8 cellular contexts compared by ENCODE assay signal in genomic region chr11:118923721-118924587, GRCh38. TPM values are rescaled to one million over a fixed set of nuclear protein-coding genes. Genes with fewer than 3 reads are reported as not detected.
DNase-seq lines count a peak whose midpoint lies in the region; ATAC-seq, FAIRE-seq and TF ChIP-seq lines count a peak whose summit lies in the region.

No MANE protein-coding gene starts in this region.

- H3K9ac ChIP-seq in HUES6 (ENCODE audit: low read length) (peak overlapping the region; percentile 81), stomach smooth muscle (ENCODE audit: low read length in 2 of 2) (peak overlapping the region; percentile 90 to 91)

- H3K27me3 Mint-ChIP-seq in activated naive CD8-positive, alpha-beta T cell treated with anti-CD3 and anti-CD28 coated beads, Interleukin-2, amount 10 ng/mL, durations not matched to agents 7 days and 5 days = no peaks in the 10 kb centered on the region

- DNase-seq in activated naive CD8-positive, alpha-beta T cell treated with anti-CD3 and anti-CD28 coated beads, Interleukin-2, amount 10 ng/mL, durations not matched to agents 7 days and 5 days = no peak
- DNase-seq in H54 (ENCODE audit: insufficient read length, low spot score) = no peak
- DNase-seq in NCI-H345 (lab: John Stamatoyannopoulos, UW) = no peak

- POLR2A ChIA-PET in activated naive CD8-positive, alpha-beta T cell treated with anti-CD3 and anti-CD28 coated beads, Interleukin-2, amount 10 ng/mL, durations not matched to agents 7 days and 5 days (lab: Charles Lee) = interaction anchor here (0.6 to 5.2 kb wide), 7 partner anchors 16 to 139 kb away, joined by 3 to 44 read pairs (median 3); partner anchors contain the start of gene DDX6

- H3K4me1 Mint-ChIP-seq in activated naive CD8-positive, alpha-beta T cell treated with anti-CD3 and anti-CD28 coated beads, Interleukin-2, amount 10 ng/mL, durations not matched to agents 7 days and 5 days = peaks cover 59% of the 10 kb centered on the region

- H3K36me3 ChIP-seq in HUES6 (ENCODE audit: control insufficient read depth, insufficient read depth, low read length) = no peaks in the 10 kb centered on the region
- no peaks in the 10 kb centered on the region for H3K36me3 ChIP-seq in stomach smooth muscle (ENCODE audit: control insufficient read depth in 2 of 2, insufficient read depth in 2 of 2, low read length in 2 of 2)

- H3K27ac ChIP-seq in HUES6 (ENCODE audit: low read depth, low read length) (no peak overlapping the region), stomach smooth muscle (ENCODE audit: low read length) (peak overlapping the region; percentile 85)

- H3K27ac Mint-ChIP-seq in activated naive CD8-positive, alpha-beta T cell treated with anti-CD3 and anti-CD28 coated beads, Interleukin-2, amount 10 ng/mL, durations not matched to agents 7 days and 5 days = peak overlapping the region; percentile 89

- FAIRE-seq in H54 (lab: Jason Lieb, UNC) = no peak

- H3K9me3 ChIP-seq in HUES6 (ENCODE audit: control insufficient read depth, insufficient read depth, low read depth, low read length) = no peaks in the 10 kb centered on the region
- no peaks in the 10 kb centered on the region for H3K9me3 ChIP-seq in iPS-18c (ENCODE audit: control insufficient read depth, insufficient read depth, low read length)
- no peaks in the 10 kb centered on the region for H3K9me3 ChIP-seq in stomach smooth muscle (ENCODE audit: control insufficient read depth in 2 of 2, low read length in 2 of 2)

- H3K4me3 Mint-ChIP-seq in activated naive CD8-positive, alpha-beta T cell treated with anti-CD3 and anti-CD28 coated beads, Interleukin-2, amount 10 ng/mL, durations not matched to agents 7 days and 5 days = peak overlapping the region; percentile 91

- H3K9me3 Mint-ChIP-seq in activated naive CD8-positive, alpha-beta T cell treated with anti-CD3 and anti-CD28 coated beads, Interleukin-2, amount 10 ng/mL, durations not matched to agents 7 days and 5 days = no peaks in the 10 kb centered on the region

- no peak for TF ChIP-seq POLR2A in H54 (IDR thresholded peaks at IDR 0.05; ENCODE audit: low read depth, low read length)

- H3K4me3 ChIP-seq in HUES6 (ENCODE audit: low read depth, low read length) = peak overlapping the region; percentile 92
- peak overlapping the region; percentile 89 for H3K4me3 ChIP-seq in iPS-18c (ENCODE audit: insufficient read depth, low read depth, low read length)
- H3K4me3 ChIP-seq in stomach smooth muscle (ENCODE audit: low read length in 2 of 2) = peak overlapping the region; percentile 99

- peaks cover 70% of the 10 kb centered on the region for H3K4me1 ChIP-seq in HUES6 (ENCODE audit: control insufficient read depth, insufficient read depth, low read length)
- peaks cover 79% of the 10 kb centered on the region for H3K4me1 ChIP-seq in stomach smooth muscle (ENCODE audit: control insufficient read depth, insufficient read depth, low read length)

- no peaks in the 10 kb centered on the region for H3K36me3 Mint-ChIP-seq in activated naive CD8-positive, alpha-beta T cell treated with anti-CD3 and anti-CD28 coated beads, Interleukin-2, amount 10 ng/mL, durations not matched to agents 7 days and 5 days

- ATAC-seq in activated naive CD8-positive, alpha-beta T cell treated with anti-CD3 and anti-CD28 coated beads, Interleukin-2, amount 10 ng/mL, durations not matched to agents 7 days and 5 days (ENCODE audit: low read depth) = no peak
- no peak for ATAC-seq in GM19463 (IDR thresholded peaks at IDR 0.05; ENCODE audit: unreplicated experiment)
- ATAC-seq in GM21390 (IDR thresholded peaks at IDR 0.05; ENCODE audit: unreplicated experiment) = no peak

- H3K27me3 ChIP-seq in HUES6 (ENCODE audit: control insufficient read depth, insufficient read depth, low read length) (peaks cover 8% of the 10 kb centered on the region; the same call in 1 of the 2 replicates), stomach smooth muscle (ENCODE audit: control insufficient read depth in 1 of 2, insufficient read depth in 2 of 2, low read length in 2 of 2) (no peaks in the 10 kb centered on the region)

RNA-seq across cellular contexts. Expression of gene BCL9L, which starts 1.8 kb away (rescaled TPM):
- 100 to 1,000 TPM; 116 to 128 TPM for total RNA-seq in activated naive CD8-positive, alpha-beta T cell treated with anti-CD3 and anti-CD28 coated beads, Interleukin-2, amount 10 ng/mL, durations not matched to agents 7 days and 5 days

RNA-seq across cellular contexts. Expression of gene UPK2, which starts 32.1 kb away (rescaled TPM):
- total RNA-seq in activated naive CD8-positive, alpha-beta T cell treated with anti-CD3 and anti-CD28 coated beads, Interleukin-2, amount 10 ng/mL, durations not matched to agents 7 days and 5 days = under 1 TPM in 1 of 2 experiments, not detected in 1; 0.44 TPM

RNA-seq across cellular contexts. Expression of gene CXCR5, which starts 40.3 kb away (rescaled TPM):
- 1 to 10 TPM; 1.9 to 2.2 TPM for total RNA-seq in activated naive CD8-positive, alpha-beta T cell treated with anti-CD3 and anti-CD28 coated beads, Interleukin-2, amount 10 ng/mL, durations not matched to agents 7 days and 5 days

RNA-seq across cellular contexts. Expression of gene FOXR1, which starts 47.6 kb away (rescaled TPM):
- total RNA-seq in activated naive CD8-positive, alpha-beta T cell treated with anti-CD3 and anti-CD28 coated beads, Interleukin-2, amount 10 ng/mL, durations not matched to agents 7 days and 5 days = not detected
